Comparison of ENCODE assay signal across 8 cellular contexts in the genomic region with DNA sequence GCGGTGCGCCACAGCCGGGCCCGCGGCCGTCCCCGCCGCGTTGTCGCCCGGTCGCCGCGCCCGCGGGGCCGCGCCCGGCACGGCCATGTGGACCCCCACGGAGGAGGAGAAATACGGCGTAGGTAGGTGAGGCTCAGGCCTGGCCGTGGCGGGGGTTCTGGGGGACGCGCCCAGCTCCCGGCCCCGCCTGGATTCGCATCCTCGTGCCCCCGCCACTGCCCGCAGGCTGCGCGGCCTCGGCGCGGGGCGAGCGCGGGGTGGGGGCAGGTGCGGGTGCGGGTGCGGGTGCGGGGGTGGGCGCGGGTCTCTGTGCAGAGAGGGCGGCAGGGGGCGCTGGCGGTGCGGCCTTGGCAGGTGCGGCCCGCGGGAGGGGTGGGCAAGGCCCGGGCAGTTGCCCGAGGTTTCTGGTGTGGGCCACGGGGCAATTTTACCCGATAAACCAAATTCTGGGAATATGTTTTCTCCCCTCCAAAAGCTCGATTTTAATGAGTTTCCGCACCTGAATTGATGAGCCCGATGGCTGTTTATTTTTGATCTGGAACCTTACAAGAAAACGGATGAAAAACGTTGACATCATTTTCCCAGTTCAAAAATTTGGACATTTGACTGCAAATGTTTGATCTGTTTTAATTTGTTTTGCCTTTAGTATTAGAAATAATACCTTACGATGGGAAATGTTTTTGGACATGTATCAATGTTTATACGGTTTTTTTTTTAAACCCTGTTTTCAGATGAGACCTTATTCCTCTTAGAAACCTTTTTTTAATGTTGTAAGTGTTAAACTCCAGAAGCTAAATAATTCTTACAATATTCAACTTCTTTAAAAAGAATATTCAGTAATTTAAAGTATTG. TPM values are rescaled to one million over a fixed set of nuclear protein-coding genes. Genes with fewer than 3 reads are reported as not detected.
DNase-seq lines count a peak whose midpoint lies in the region; ATAC-seq, FAIRE-seq and TF ChIP-seq lines count a peak whose summit lies in the region.

No MANE protein-coding gene starts in this region.

- ATAC-seq in HG02970 (IDR thresholded peaks at IDR 0.05; ENCODE audit: low FRiP score, unreplicated experiment) = no peak

- H3K27me3 ChIP-seq in thyroid gland = no peaks in the 10 kb centered on the region

- 7 to 12% methylated on average over 11 to 15 of the region's 65 CpGs for WGBS in thyroid gland, 2 donors

- TF ChIP-seq CTCF in fibroblast of villous mesenchyme (IDR thresholded peaks at IDR 0.05; ENCODE audit: insufficient read depth, low read depth, low read length) = peak; percentile 17
- TF ChIP-seq CTCF in thyroid gland (IDR thresholded peaks at IDR 0.05) = peak in 4 of 6 experiments; percentile 29 to 87 (median 56)

- DNase-seq in GM19239 (ENCODE audit: insufficient read length, low spot score) (no peak), NCI-H2227 treated with DMSO at 0.1 percent for 48 hours (lab: John Stamatoyannopoulos, UW) (peak; percentile 31), activated T-helper 1 cell treated with Interleukin-2 at 50 U/mL for 16 hours (ENCODE audit: low read depth) (peak; percentile 27), fibroblast of villous mesenchyme (ENCODE audit: low read depth) (no peak), occipital lobe (lab: John Stamatoyannopoulos, UW) (peak; percentile 46), thyroid gland (peak; percentile 76 to 79), GDM1 (lab: John Stamatoyannopoulos, UW) (no peak)

- TF ChIP-seq POLR2A in thyroid gland (IDR thresholded peaks at IDR 0.05) = no peak

- H3K4me1 ChIP-seq in thyroid gland = peaks cover 14 to 16% of the 10 kb centered on the region in 2 donors

- peak; percentile 56 for FAIRE-seq in GM19239 (lab: Jason Lieb, UNC)

- no peaks in the 10 kb centered on the region for H3K36me3 ChIP-seq in thyroid gland

- H3K4me3 ChIP-seq in fibroblast of villous mesenchyme (ENCODE audit: low read depth, low read length) (no peak overlapping the region), thyroid gland (replicated peaks in 1 of 3) (peak overlapping the region in 2 of 3 donors; percentile 8 to 37)

- H3K27ac ChIP-seq in thyroid gland = no peak overlapping the region

- no peaks in the 10 kb centered on the region for H3K9me3 ChIP-seq in thyroid gland

- intact Hi-C loops in thyroid gland (cut with DNase I) = no loop called here

RNA-seq across cellular contexts. Expression of a gene that starts 0.7 kb away (rescaled TPM):
- total RNA-seq in fibroblast of villous mesenchyme = under 0.01 TPM in 2 replicates
- total RNA-seq in occipital lobe = 42.6 TPM
- 10 to 100 TPM; 15.7 to 54.2 (median 21.1) TPM for total RNA-seq in thyroid gland

RNA-seq across cellular contexts. Expression of a gene that starts 58.5 kb away (rescaled TPM):
- total RNA-seq in fibroblast of villous mesenchyme (19.0 and 26.7 TPM in 2 replicates), occipital lobe (5.5 TPM), thyroid gland (100 to 1,000 TPM in 1 of 4 donors, 10 to 100 TPM in 3; 66.1 to 147 (median 97.5) TPM)

Comparison
In these comparisons a context has a peak if more than half of its experiments do, and no peak if none do; other contexts are left out.
1. DNase-seq: peak in NCI-H2227 treated with DMSO at 0.1 percent for 48 hours (single experiment), activated T-helper 1 cell treated with Interleukin-2 at 50 U/mL for 16 hours (single experiment), occipital lobe (single experiment) and thyroid gland (2 of 2); none in GM19239 (single experiment), fibroblast of villous mesenchyme (single experiment) and GDM1 (single experiment).
2. RNA of a gene that starts 0.7 kb away (total RNA-seq): 42.6 TPM in occipital lobe (single experiment) and 15.7 to 54.2 TPM in thyroid gland; under 0.01 TPM in fibroblast of villous mesenchyme; every median in the first group is over 10 times any median in the second.